ENCODE assay signal across 1 cellular context in genomic region chr9:126860077-126860756, GRCh38.
TF ChIP-seq lines count a peak whose summit lies in the region.

TSS of gene ZBTB34 (plus strand) at chr9:126860639. CDS start at chr9:126879400, 18,761 bp downstream.

TF ChIP-seq in K562, 482 proteins besides CTCF, POLR2A, EP300 and RAD21 (continued from another document and continues in another):
- TF ChIP-seq ETS1 (conservative IDR thresholded peaks at IDR 0.05; ENCODE audit: control insufficient read depth, low read depth, low read length) (0 out of 2 replicates have a peak, but pooled peaks have one; percentile 62), PRPF4 (IDR thresholded peaks at IDR 0.05; ENCODE audit: insufficient read depth, low read depth, low read length, poor library complexity, severe bottlenecking) (no peak), GATAD2A (IDR thresholded peaks at IDR 0.05) (peak; percentile 94), CTCFL (IDR thresholded peaks at IDR 0.05; ENCODE audit: borderline replicate concordance, insufficient read depth, low read depth, low read length, poor library complexity, severe bottlenecking) (peak; percentile 80), MAX (CRISPR knock-in tag; IDR thresholded peaks at IDR 0.05) (0 out of 2 replicates have a peak, but pooled peaks have one; percentile 33), NBN (IDR thresholded peaks at IDR 0.05; ENCODE audit: low read depth) (no peak), POLR2G (IDR thresholded peaks at IDR 0.05; ENCODE audit: low read depth, low read length) (peak; percentile 89), NFIC (IDR thresholded peaks at IDR 0.05) (peak; percentile 35; the same call in 1 of the 2 replicates), GABPB1 (CRISPR knock-in tag; IDR thresholded peaks at IDR 0.05) (peak; percentile 63; the same call in 1 of the 2 replicates), POLR2AphosphoS5 (IDR thresholded peaks at IDR 0.05; ENCODE audit: control insufficient read depth, insufficient read depth, low read depth, low read length) (peak; percentile 76; the same call in 1 of the 2 replicates), ZNF511 (CRISPR knock-in tag; IDR thresholded peaks at IDR 0.05) (0 out of 2 replicates have a peak, but pooled peaks have one; percentile 28), ELF4 (CRISPR knock-in tag; IDR thresholded peaks at IDR 0.05) (peak; percentile 59; the same call in 1 of the 2 replicates), E2F8 (IDR thresholded peaks at IDR 0.05; ENCODE audit: low read depth, partially characterized antibody) (peak; percentile 49), CBX1 (IDR thresholded peaks at IDR 0.05; ENCODE audit: low read depth) (0 out of 2 replicates have a peak, but pooled peaks have one; percentile 73), SRF (CRISPR knock-in tag; IDR thresholded peaks at IDR 0.05) (0 out of 4 replicates have a peak, but pooled peaks of 1 of the 2 experiments have one; percentile 28), C11orf30 (IDR thresholded peaks at IDR 0.05; ENCODE audit: low read depth) (peak; percentile 17; the same call in 1 of the 2 replicates), HMGN3 (IDR thresholded peaks at IDR 0.05; ENCODE audit: borderline replicate concordance, extremely low read depth, insufficient read length, low read depth, low read length) (peak; percentile 26), SIN3B (IDR thresholded peaks at IDR 0.05; ENCODE audit: low read depth) (0 out of 2 replicates have a peak, but pooled peaks have one; percentile 47), CREB1 (IDR thresholded peaks at IDR 0.05) (no peak), CREB1 (CRISPR knock-in tag; IDR thresholded peaks at IDR 0.05) (0 out of 2 replicates have a peak, but pooled peaks have one; percentile 20), L3MBTL2 (IDR thresholded peaks at IDR 0.05) (0 out of 2 replicates have a peak, but pooled peaks have one; percentile 20), SMAD4 (CRISPR knock-in tag; conservative IDR thresholded peaks at IDR 0.05) (0 out of 2 replicates have a peak, but pooled peaks have one; percentile 12), TOE1 (IDR thresholded peaks at IDR 0.05; ENCODE audit: borderline replicate concordance) (0 out of 2 replicates have a peak, but pooled peaks have one; percentile 24), TOE1 (CRISPR knock-in tag; IDR thresholded peaks at IDR 0.05; ENCODE audit: borderline replicate concordance, low read depth) (no peak), PHF20 (IDR thresholded peaks at IDR 0.05; ENCODE audit: partially characterized antibody) (peak; percentile 76), MTA3 (IDR thresholded peaks at IDR 0.05; ENCODE audit: borderline replicate concordance) (peak; percentile 61; the same call in 1 of the 2 replicates), ZBTB11 (CRISPR knock-in tag; IDR thresholded peaks at IDR 0.05) (peak in 1 of 3 experiments; percentile 72; a peak in 2 of 6 replicates), CTBP1 (IDR thresholded peaks at IDR 0.05; ENCODE audit: borderline replicate concordance) (peak; percentile 59; the same call in 1 of the 2 replicates), MYC (IDR thresholded peaks at IDR 0.05; ENCODE audit: low read depth, low read length) (peak; percentile 60; the same call in 1 of the 2 replicates), MYC (CRISPR knock-in tag; IDR thresholded peaks at IDR 0.05; ENCODE audit: borderline replicate concordance, low read depth) (no peak), ZNF75A (CRISPR knock-in tag; IDR thresholded peaks at IDR 0.05) (no peak), NR2C1 (IDR thresholded peaks at IDR 0.05) (peak; percentile 91), NR2C1 (tag; IDR thresholded peaks at IDR 0.05) (peak; percentile 92), ZBTB17 (CRISPR knock-in tag; IDR thresholded peaks at IDR 0.05) (0 out of 2 replicates have a peak, but pooled peaks have one; percentile 59), E2F6 (IDR thresholded peaks at IDR 0.05; ENCODE audit: borderline replicate concordance in 1 of 2, extremely low read depth in 1 of 2, insufficient read depth in 1 of 2, insufficient read length in 1 of 2, low read depth in 1 of 2, low read length in 1 of 2, poor library complexity in 1 of 2, severe bottlenecking in 1 of 2) (peak in 1 of 2 experiments; percentile 43), NCOR1 (IDR thresholded peaks at IDR 0.05) (peak; percentile 47), ZNF197 (CRISPR knock-in tag; IDR thresholded peaks at IDR 0.05; ENCODE audit: low read depth) (peak; percentile 67; the same call in 1 of the 2 replicates), ZBTB9 (CRISPR knock-in tag; IDR thresholded peaks at IDR 0.05) (0 out of 2 replicates have a peak, but pooled peaks have one; percentile 19), ELF2 (CRISPR knock-in tag; IDR thresholded peaks at IDR 0.05) (peak; percentile 81), ATF1 (CRISPR knock-in tag; IDR thresholded peaks at IDR 0.05) (peak; percentile 18; the same call in 1 of the 2 replicates), ATF1 (tag; IDR thresholded peaks at IDR 0.05) (no peak; the same call in 1 of the 2 replicates), RREB1 (CRISPR knock-in tag; IDR thresholded peaks at IDR 0.05) (0 out of 2 replicates have a peak, but pooled peaks have one; percentile 48)
